In genomic region chr13:50428183-50428877, GRCh38 we compare ENCODE assay signal across 22 cellular contexts.
DNase-seq lines count a peak whose midpoint lies in the region; ATAC-seq lines count a peak whose summit lies in the region.
"Had no signal": no experiment of that assay in that cellular context is flagged by ENCODE, and none has a peak within 500 bp of the region (broad histone marks: within the 10 kb centered on the region; RNA-seq: fewer than 3 reads in every experiment).

No MANE protein-coding gene starts in this region.

- peak overlapping the region; percentile 82 for H3K27ac Mint-ChIP-seq in activated naive CD8-positive, alpha-beta T cell treated with anti-CD3 and anti-CD28 coated beads for 36 hours
- H3K27ac Mint-ChIP-seq in stimulated activated effector memory CD8-positive, alpha-beta T cell treated with anti-CD3 and anti-CD28 coated beads, Interleukin-12 subunit alpha, Interleukin-12 subunit beta, amount 100 ng/mL, for 72 hours = peak overlapping the region; percentile 68
- H3K27ac Mint-ChIP-seq: CD4-positive, CD25-positive, alpha-beta regulatory T cell; T-cell had no signal

- H3K27me3 Mint-ChIP-seq in activated T-cell treated with anti-CD3 and anti-CD28 coated beads, Interleukin-2, amount 50 U/mL, for 4 hours (ENCODE audit: low read depth) = no peaks in the 10 kb centered on the region
- peaks cover 3% of the 10 kb centered on the region for H3K27me3 Mint-ChIP-seq in activated naive CD8-positive, alpha-beta T cell treated with anti-CD3 and anti-CD28 coated beads for 36 hours
- H3K27me3 Mint-ChIP-seq: T-cell had no signal

- H3K9me3 ChIP-seq in KOPT-K1 (ENCODE audit: insufficient read depth, low read length, poor library complexity, severe bottlenecking) = peaks cover 4% of the 10 kb centered on the region
- H3K9me3 ChIP-seq: esophagus muscularis mucosa, HAP-1, thyroid gland had no signal

- H3K9me3 Mint-ChIP-seq in activated T-cell treated with anti-CD3 and anti-CD28 coated beads, Interleukin-2, amount 50 U/mL, for 4 hours = peaks cover 3% of the 10 kb centered on the region
- peaks cover 9% of the 10 kb centered on the region for H3K9me3 Mint-ChIP-seq in activated naive CD8-positive, alpha-beta T cell treated with anti-CD3 and anti-CD28 coated beads for 36 hours
- H3K9me3 Mint-ChIP-seq in stimulated activated effector memory CD8-positive, alpha-beta T cell treated with anti-CD3 and anti-CD28 coated beads, Interleukin-12 subunit alpha, Interleukin-12 subunit beta, amount 100 ng/mL, for 72 hours = no peaks in the 10 kb centered on the region
- H3K9me3 Mint-ChIP-seq: T-cell had no signal

- H3K4me3 Mint-ChIP-seq in activated T-cell treated with anti-CD3 and anti-CD28 coated beads, Interleukin-2, amount 50 U/mL, for 4 hours = no peak overlapping the region
- H3K4me3 Mint-ChIP-seq in activated naive CD8-positive, alpha-beta T cell treated with anti-CD3 and anti-CD28 coated beads for 36 hours = peak overlapping the region; percentile 22
- peak overlapping the region; percentile 26 for H3K4me3 Mint-ChIP-seq in stimulated activated effector memory CD8-positive, alpha-beta T cell treated with anti-CD3 and anti-CD28 coated beads, Interleukin-12 subunit alpha, Interleukin-12 subunit beta, amount 100 ng/mL, for 72 hours
- H3K4me3 Mint-ChIP-seq: CD4-positive, CD25-positive, alpha-beta regulatory T cell; nephron progenitor cell; T-cell had no signal

- peak; percentile 80 to 81 for ATAC-seq in activated T-cell treated with anti-CD3 and anti-CD28 coated beads, Interleukin-2, amount 50 U/mL, for 4 hours
- ATAC-seq in stimulated activated effector memory CD8-positive, alpha-beta T cell treated with anti-CD3 and anti-CD28 coated beads, Interleukin-12 subunit alpha, Interleukin-12 subunit beta, amount 100 ng/mL, for 72 hours = peak; percentile 60
- ATAC-seq: left cardiac atrium had no signal

- H3K36me3 ChIP-seq in KOPT-K1 (ENCODE audit: insufficient read depth, low read length) = no peaks in the 10 kb centered on the region
- H3K36me3 ChIP-seq: esophagus muscularis mucosa, HAP-1, thyroid gland had no signal

- peaks cover 25% of the 10 kb centered on the region for H3K4me1 Mint-ChIP-seq in activated T-cell treated with anti-CD3 and anti-CD28 coated beads, Interleukin-2, amount 50 U/mL, for 4 hours (ENCODE audit: low read depth)
- peaks cover 28% of the 10 kb centered on the region for H3K4me1 Mint-ChIP-seq in activated naive CD8-positive, alpha-beta T cell treated with anti-CD3 and anti-CD28 coated beads for 36 hours
- H3K4me1 Mint-ChIP-seq in stimulated activated effector memory CD8-positive, alpha-beta T cell treated with anti-CD3 and anti-CD28 coated beads, Interleukin-12 subunit alpha, Interleukin-12 subunit beta, amount 100 ng/mL, for 72 hours = peaks cover 39% of the 10 kb centered on the region

- no peak for DNase-seq in activated T-cell treated with anti-CD3 and anti-CD28 coated beads, Interleukin-2, amount 50 U/mL, for 4 hours
- no peak for DNase-seq in activated T-cell treated with anti-CD3 and anti-CD28 coated beads, Interleukin-2, amount 50 U/mL, for 1 hour
- DNase-seq in activated naive CD8-positive, alpha-beta T cell treated with anti-CD3 and anti-CD28 coated beads for 36 hours = no peak
- no peak for DNase-seq in stimulated activated effector memory CD8-positive, alpha-beta T cell treated with anti-CD3 and anti-CD28 coated beads, Interleukin-12 subunit alpha, Interleukin-12 subunit beta, amount 100 ng/mL, for 72 hours (ENCODE audit: low spot score in 2 of 2)
- DNase-seq in NCI-H1930 (lab: John Stamatoyannopoulos, UW) (no peak), NCI-H82 (lab: John Stamatoyannopoulos, UW) (no peak), NCI-H1105 (lab: John Stamatoyannopoulos, UW) (no peak)
- DNase-seq: activated CD8-positive, alpha-beta memory T cell treated with anti-CD3 and anti-CD28 coated beads for 24 hours; activated effector memory CD4-positive, alpha-beta T cell treated with anti-CD3 and anti-CD28 coated beads, Interleukin-2, amount 50 U/mL, for 16 hours; CD4-positive, CD25-positive, alpha-beta regulatory T cell; effector CD8-positive, alpha-beta T cell; left cardiac atrium; NCI-H1092; NCI-H2081 treated with DMSO at 0.1 percent for 48 hours; NCI-H524 treated with DMSO at 0.1 percent for 48 hours; nephron progenitor cell; stimulated activated CD8-positive, alpha-beta memory T cell treated with anti-CD3 and anti-CD28 coated beads, Interleukin-4, amount 100 ng/mL, for 48 hours; thyroid gland had no signal

- peak overlapping the region; percentile 47 for H3K27ac ChIP-seq in KOPT-K1 (ENCODE audit: low read depth, low read length, poor library complexity, severe bottlenecking)
- H3K27ac ChIP-seq: esophagus muscularis mucosa, thyroid gland had no signal

- no peaks in the 10 kb centered on the region for H3K36me3 Mint-ChIP-seq in activated T-cell treated with anti-CD3 and anti-CD28 coated beads, Interleukin-2, amount 50 U/mL, for 4 hours (ENCODE audit: insufficient read depth)
- no peaks in the 10 kb centered on the region for H3K36me3 Mint-ChIP-seq in activated naive CD8-positive, alpha-beta T cell treated with anti-CD3 and anti-CD28 coated beads for 36 hours
- H3K36me3 Mint-ChIP-seq in stimulated activated effector memory CD8-positive, alpha-beta T cell treated with anti-CD3 and anti-CD28 coated beads, Interleukin-12 subunit alpha, Interleukin-12 subunit beta, amount 100 ng/mL, for 72 hours = no peaks in the 10 kb centered on the region
- H3K36me3 Mint-ChIP-seq: CD4-positive, CD25-positive, alpha-beta regulatory T cell; T-cell had no signal
